26 cellular contexts compared by ENCODE assay signal in genomic region chr6:13140972-13141371, GRCh38.
"Had no signal": no experiment of that assay in that cellular context is flagged by ENCODE, and none has a peak within 500 bp of the region (broad histone marks: within the 10 kb centered on the region; RNA-seq: fewer than 3 reads in every experiment).

No MANE protein-coding gene starts in this region.

- H3K27ac ChIP-seq: colonic mucosa, epithelial cell of prostate, esophagus squamous epithelium, gastroesophageal sphincter, heart left ventricle, hepatocyte, left lung, lower lobe of right lung had no signal

- H3K4me3 Mint-ChIP-seq: dendritic cell treated with granulocyte-macrophage colony-stimulating factor and Interleukin-4, amounts not matched to agents 40 ng/mL and 50 ng/mL, for 4 days; effector memory CD8-positive, alpha-beta T cell; endodermal cell; mesothelial cell of epicardium had no signal

- H3K27me3 ChIP-seq: colonic mucosa, esophagus squamous epithelium, gastroesophageal sphincter, heart left ventricle, hepatocyte, left lung had no signal

- H3K36me3 ChIP-seq: colonic mucosa, esophagus squamous epithelium, gastroesophageal sphincter, heart left ventricle, left lung, lower lobe of right lung had no signal

- H3K79me2 ChIP-seq: hepatocyte had no signal

- ATAC-seq: effector memory CD8-positive, alpha-beta T cell; esophagus mucosa; gastroesophageal sphincter; heart left ventricle; left cardiac atrium; left lung; left ventricle myocardium superior; lower lobe of right lung; mucosa of descending colon had no signal

- H3K4me1 Mint-ChIP-seq: mesothelial cell of epicardium had no signal

- H3K4me2 ChIP-seq: hepatocyte had no signal

- H3K9me3 Mint-ChIP-seq: dendritic cell treated with granulocyte-macrophage colony-stimulating factor and Interleukin-4, amounts not matched to agents 40 ng/mL and 50 ng/mL, for 4 days; effector memory CD8-positive, alpha-beta T cell; endodermal cell; mesothelial cell of epicardium; naive B cell had no signal

- H2AFZ ChIP-seq: hepatocyte had no signal

- H3K4me1 ChIP-seq: colonic mucosa, esophagus squamous epithelium, gastroesophageal sphincter, left lung, lower lobe of right lung had no signal

- FAIRE-seq: endometrium, islet of Langerhans, keratinocyte had no signal

- H3K27ac Mint-ChIP-seq: dendritic cell treated with granulocyte-macrophage colony-stimulating factor and Interleukin-4, amounts not matched to agents 40 ng/mL and 50 ng/mL, for 4 days; effector memory CD8-positive, alpha-beta T cell; endodermal cell; mesothelial cell of epicardium had no signal

- DNase-seq: colonic mucosa; cortex of kidney; effector CD8-positive, alpha-beta T cell; effector memory CD8-positive, alpha-beta T cell; endodermal cell; erythroblast; esophagus squamous epithelium; foreskin fibroblast; foreskin melanocyte; heart left ventricle; left cardiac atrium; left lung; left ventricle myocardium superior; lower lobe of right lung; mesenchymal stem cell; mucosa of descending colon; naive B cell had no signal

- H3K9me3 ChIP-seq: colonic mucosa, esophagus squamous epithelium, gastroesophageal sphincter, heart left ventricle, left lung, lower lobe of right lung, mucosa of descending colon had no signal

- H3K4me3 ChIP-seq: colonic mucosa, esophagus squamous epithelium, gastroesophageal sphincter, heart left ventricle, hepatocyte, left lung, lower lobe of right lung, mucosa of descending colon had no signal

- H3K27me3 Mint-ChIP-seq: effector memory CD8-positive, alpha-beta T cell; naive B cell had no signal
